1 cellular context compared by ENCODE assay signal in genomic region chr10:68756766-68757165, GRCh38.
TF ChIP-seq lines count a peak whose summit lies in the region.

No MANE protein-coding gene starts in this region.

TF ChIP-seq in GM23338, 12 proteins besides CTCF, POLR2A, EP300 and RAD21 (continued from another document):
- TF ChIP-seq ZNF462 (CRISPR knock-in tag; IDR thresholded peaks at IDR 0.05), result no peak
